ENCODE assay signal across 23 cellular contexts in the genomic region with DNA sequence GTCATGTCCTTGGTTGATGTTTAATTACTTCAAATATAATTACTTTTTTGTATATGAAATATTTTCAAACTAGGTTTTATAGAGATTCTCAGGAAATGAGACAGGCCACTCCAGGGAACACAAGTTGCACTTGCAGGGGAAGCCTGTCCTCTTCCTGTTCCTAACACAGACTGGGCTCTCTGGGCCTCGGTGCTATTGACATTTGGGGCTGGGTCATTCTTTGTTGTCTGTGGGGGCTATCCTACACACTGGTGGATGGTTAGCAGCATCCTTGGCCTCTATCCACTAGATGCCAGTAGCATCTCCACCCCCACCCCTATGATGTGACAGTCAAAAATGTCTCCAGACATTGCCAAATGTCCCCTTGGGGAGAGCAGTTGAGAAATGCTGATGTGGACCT. TPM values are rescaled to one million over a fixed set of nuclear protein-coding genes. Genes with fewer than 3 reads are reported as not detected.
A peak's percentile ranks its signal among the peaks of the same experiment; 100 is the strongest.
DNase-seq lines count a peak whose midpoint lies in the region; ATAC-seq, FAIRE-seq and TF ChIP-seq lines count a peak whose summit lies in the region.
"Had no signal": no experiment of that assay in that cellular context is flagged by ENCODE, and none has a peak within 500 bp of the region (broad histone marks: within the 10 kb centered on the region; RNA-seq: fewer than 3 reads in every experiment).

No MANE protein-coding gene starts in this region.

- H3K4me1 ChIP-seq in right cardiac atrium (ENCODE audit: control insufficient read depth, insufficient read depth, low read length), result no peaks in the 10 kb centered on the region

- ATAC-seq in right cardiac atrium, result no peak
- ATAC-seq in activated T-helper 17 cell treated with anti-CD3 and anti-CD28 coated beads, Interleukin-2, amount 50 U/mL, for 72 hours (replicated peaks), result no peak
- ATAC-seq in stimulated activated memory B cell treated with anti-CD40 and anti-IgM and Interleukin-4, amounts not matched to agents 10 μg/mL and 1 μg/mL and 100 μg/mL, for 72 hours, result no peak

- H3K4me3 Mint-ChIP-seq in activated T-helper 17 cell treated with anti-CD3 and anti-CD28 coated beads, Interleukin-2, amount 50 U/mL, for 72 hours, result no peak overlapping the region
- H3K4me3 Mint-ChIP-seq in stimulated activated memory B cell treated with anti-CD40 and anti-IgM and Interleukin-4, amounts not matched to agents 10 μg/mL and 1 μg/mL and 100 μg/mL, for 72 hours, result no peak overlapping the region
- H3K4me3 Mint-ChIP-seq: CD4-positive, alpha-beta T cell had no signal

- H3K27me3 ChIP-seq in right cardiac atrium (ENCODE audit: control insufficient read depth, insufficient read depth) (no peaks in the 10 kb centered on the region), HL-60 (ENCODE audit: insufficient read depth, poor library complexity, severe bottlenecking) (no peaks in the 10 kb centered on the region)
- H3K27me3 ChIP-seq: SJCRH30 had no signal

- no peaks in the 10 kb centered on the region for H3K9me3 Mint-ChIP-seq in activated T-helper 17 cell treated with anti-CD3 and anti-CD28 coated beads, Interleukin-2, amount 50 U/mL, for 72 hours
- no peaks in the 10 kb centered on the region for H3K9me3 Mint-ChIP-seq in stimulated activated memory B cell treated with anti-CD40 and anti-IgM and Interleukin-4, amounts not matched to agents 10 μg/mL and 1 μg/mL and 100 μg/mL, for 72 hours
- H3K9me3 Mint-ChIP-seq: CD4-positive, alpha-beta T cell had no signal

- no peak overlapping the region for H3K4me3 ChIP-seq in right cardiac atrium (ENCODE audit: low read length)
- no peak overlapping the region for H3K4me3 ChIP-seq in HL-60 (replicated peaks; ENCODE audit: insufficient read depth, low read length)
- H3K4me3 ChIP-seq: GM23248, HAP-1, SJCRH30 had no signal

- peaks cover 11% of the 10 kb centered on the region for H3K4me1 Mint-ChIP-seq in activated T-helper 17 cell treated with anti-CD3 and anti-CD28 coated beads, Interleukin-2, amount 50 U/mL, for 72 hours
- peaks cover 26% of the 10 kb centered on the region for H3K4me1 Mint-ChIP-seq in stimulated activated memory B cell treated with anti-CD40 and anti-IgM and Interleukin-4, amounts not matched to agents 10 μg/mL and 1 μg/mL and 100 μg/mL, for 72 hours

- H3K36me3 Mint-ChIP-seq in activated T-helper 17 cell treated with anti-CD3 and anti-CD28 coated beads, Interleukin-2, amount 50 U/mL, for 72 hours (ENCODE audit: low read depth), result peaks cover 50% of the 10 kb centered on the region
- H3K36me3 Mint-ChIP-seq in stimulated activated memory B cell treated with anti-CD40 and anti-IgM and Interleukin-4, amounts not matched to agents 10 μg/mL and 1 μg/mL and 100 μg/mL, for 72 hours, result peaks cover 24% of the 10 kb centered on the region

- FAIRE-seq in frontal cortex (lab: Jason Lieb, UNC), result no peak
- FAIRE-seq: RCC 7860 had no signal

- no peaks in the 10 kb centered on the region for H3K9me3 ChIP-seq in right cardiac atrium (ENCODE audit: control insufficient read depth, low read length)
- H3K9me3 ChIP-seq: Caco-2, HAP-1, SJCRH30 had no signal

- 61% methylated on average over 1 of the region's 1 CpG for WGBS in right cardiac atrium

- peak overlapping the region; percentile 75 for H3K27ac Mint-ChIP-seq in activated T-helper 17 cell treated with anti-CD3 and anti-CD28 coated beads, Interleukin-2, amount 50 U/mL, for 72 hours
- peak overlapping the region; percentile 81 for H3K27ac Mint-ChIP-seq in stimulated activated memory B cell treated with anti-CD40 and anti-IgM and Interleukin-4, amounts not matched to agents 10 μg/mL and 1 μg/mL and 100 μg/mL, for 72 hours

- intact Hi-C loops in cardiac septum (cut with DNase I), result no loop called here
- intact Hi-C loops in right cardiac atrium (cut with DNase I), result no loop called here

- no peak overlapping the region for H3K27ac ChIP-seq in right cardiac atrium (ENCODE audit: low read length)
- H3K27ac ChIP-seq in HL-60 (replicated peaks), result peak overlapping the region; percentile 30; the same call in 1 of the 2 replicates
- H3K27ac ChIP-seq: GM23248, SJCRH30 had no signal

- no peaks in the 10 kb centered on the region for H3K27me3 Mint-ChIP-seq in activated T-helper 17 cell treated with anti-CD3 and anti-CD28 coated beads, Interleukin-2, amount 50 U/mL, for 72 hours
- H3K27me3 Mint-ChIP-seq in stimulated activated memory B cell treated with anti-CD40 and anti-IgM and Interleukin-4, amounts not matched to agents 10 μg/mL and 1 μg/mL and 100 μg/mL, for 72 hours, result no peaks in the 10 kb centered on the region
- H3K27me3 Mint-ChIP-seq: CD4-positive, alpha-beta T cell had no signal

- TF ChIP-seq CTCF in HL-60 (IDR thresholded peaks at IDR 0.05; ENCODE audit: insufficient read depth, low read length), result no peak

- DNase-seq in cardiac septum (ENCODE audit: low spot score), result peak; percentile 64
- DNase-seq in right cardiac atrium, result no peak
- no peak for DNase-seq in HL-60 (ENCODE audit: low read depth in 1 of 2, low spot score in 1 of 2)
- no peak for DNase-seq in frontal cortex (ENCODE audit: low spot score in 2 of 2)
- no peak for DNase-seq in C1 segment of cervical spinal cord (lab: John Stamatoyannopoulos, UW)
- DNase-seq: Caco-2; CD4-positive, alpha-beta T cell; DMS 273 treated with DMSO at 0.1 percent for 48 hours; DMS79 treated with DMSO at 0.1 percent for 48 hours; GM23248; KG1; NCI-H1417; NCI-H1694 treated with DMSO at 0.1 percent for 48 hours; NCI-H2081 treated with DMSO at 0.1 percent for 48 hours; NCI-H2171 treated with DMSO at 0.1 percent for 48 hours; NCI-H524 treated with DMSO at 0.1 percent for 48 hours; NCI-H82; OCI-M1; SJCRH30 had no signal

RNA-seq across cellular contexts. Expression of a gene that starts 49.3 kb away (rescaled TPM):
- total RNA-seq in cardiac septum (not detected), right cardiac atrium (under 1 TPM in 3 of 4 donors, not detected in 1; 0.09 to 0.23 (median 0.17) TPM), frontal cortex (0.82 TPM)
- polyA plus RNA-seq in right cardiac atrium, result 0.45 TPM
- 1 to 10 TPM in 1 of 2 donors, under 1 TPM in 1; 0.48 to 7.1 TPM for total RNA-seq in activated T-helper 17 cell treated with anti-CD3 and anti-CD28 coated beads, Interleukin-2, amount 50 U/mL, for 72 hours
- total RNA-seq: GM23248 had no signal
- polyA plus RNA-seq: GM23248 had no signal
